Comparison of ENCODE assay signal across 5 cellular contexts in the genomic region with DNA sequence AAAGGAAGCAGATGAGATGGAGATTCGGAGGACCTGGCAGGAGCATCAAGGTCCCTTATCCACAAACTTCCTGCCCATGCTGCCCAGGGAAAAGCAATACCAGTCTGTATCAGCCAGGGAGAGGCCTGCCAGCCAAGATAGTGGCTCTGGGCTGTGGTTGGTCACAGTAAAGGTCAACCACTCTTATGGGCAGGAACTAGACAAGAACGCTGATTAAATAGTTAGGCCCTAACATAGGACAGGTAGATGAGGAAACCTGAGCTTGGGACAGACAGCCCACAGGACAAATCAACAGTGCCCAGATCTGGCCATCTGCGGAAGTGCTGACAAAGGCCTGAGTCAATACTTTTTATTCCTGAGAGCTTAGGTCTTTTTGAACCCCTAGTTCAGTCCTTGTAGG.
"Had no signal": no experiment of that assay in that cellular context is flagged by ENCODE, and none has a peak within 500 bp of the region (broad histone marks: within the 10 kb centered on the region; RNA-seq: fewer than 3 reads in every experiment).

No MANE protein-coding gene starts in this region.

- H3K27me3 Mint-ChIP-seq: brain had no signal

- H3K4me3 Mint-ChIP-seq: brain, nephron had no signal

- H3K27ac Mint-ChIP-seq: brain, nephron had no signal

- H3K4me1 Mint-ChIP-seq: brain, nephron had no signal

- H3K36me3 Mint-ChIP-seq: brain had no signal

- H3K9me3 Mint-ChIP-seq: brain, nephron had no signal

- DNase-seq: activated CD4-positive, alpha-beta T cell treated with anti-CD3 and anti-CD28 coated beads for 4 hours; activated naive CD4-positive, alpha-beta T cell treated with anti-CD3 and anti-CD28 coated beads, Interleukin-2, amount 50 U/mL, for 16 hours; hippocampal formation had no signal
